Comparison of ENCODE assay signal across 1 cellular context in the genomic region with DNA sequence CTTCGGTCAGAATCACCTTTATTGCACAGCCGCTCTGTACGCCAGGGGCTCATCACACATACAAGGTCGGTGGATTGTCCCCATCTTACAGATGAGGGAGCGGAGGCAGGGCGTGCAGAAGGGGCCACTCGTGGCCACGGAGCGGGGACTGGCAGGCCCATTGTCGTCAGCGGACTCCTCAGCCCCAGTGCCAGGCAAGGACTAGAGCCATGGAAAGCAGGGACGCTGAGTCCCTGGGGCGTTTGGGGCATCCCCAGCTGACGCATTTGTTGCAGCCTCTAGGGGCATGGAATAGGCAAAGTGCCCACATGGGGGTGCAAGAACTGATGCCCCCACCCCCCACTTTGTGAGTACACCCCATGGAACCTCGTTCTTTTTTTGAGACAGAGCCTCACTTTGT.
TF ChIP-seq lines count a peak whose summit lies in the region.

No MANE protein-coding gene starts in this region.

TF ChIP-seq in IMR-90, 13 proteins besides CTCF, POLR2A, EP300 and RAD21 (continued from another document):
- TF ChIP-seq ELK1 (IDR thresholded peaks at IDR 0.05; ENCODE audit: borderline replicate concordance, low read depth, low read length) (no peak), CHD1 (IDR thresholded peaks at IDR 0.05; ENCODE audit: low read depth, low read length) (no peak), NFE2L2 (IDR thresholded peaks at IDR 0.05; ENCODE audit: low read depth, low read length) (no peak), MAFK (IDR thresholded peaks at IDR 0.05; ENCODE audit: low read depth, low read length) (no peak), BHLHE40 (IDR thresholded peaks at IDR 0.05; ENCODE audit: low read depth, low read length) (no peak), SMC3 (IDR thresholded peaks at IDR 0.05; ENCODE audit: low read depth, low read length) (no peak), CEBPB (IDR thresholded peaks at IDR 0.05; ENCODE audit: low read depth, low read length) (no peak), MAZ (IDR thresholded peaks at IDR 0.05; ENCODE audit: borderline replicate concordance, low read depth, low read length) (no peak), RFX5 (IDR thresholded peaks at IDR 0.05; ENCODE audit: low read depth, low read length) (no peak)
- TF ChIP-seq, protein P1, sequence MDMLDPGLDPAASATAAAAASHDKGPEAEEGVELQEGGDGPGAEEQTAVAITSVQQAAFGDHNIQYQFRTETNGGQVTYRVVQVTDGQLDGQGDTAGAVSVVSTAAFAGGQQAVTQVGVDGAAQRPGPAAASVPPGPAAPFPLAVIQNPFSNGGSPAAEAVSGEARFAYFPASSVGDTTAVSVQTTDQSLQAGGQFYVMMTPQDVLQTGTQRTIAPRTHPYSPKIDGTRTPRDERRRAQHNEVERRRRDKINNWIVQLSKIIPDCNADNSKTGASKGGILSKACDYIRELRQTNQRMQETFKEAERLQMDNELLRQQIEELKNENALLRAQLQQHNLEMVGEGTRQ (IDR thresholded peaks at IDR 0.05; ENCODE audit: low read depth, low read length): no peak
